9 cellular contexts compared by ENCODE assay signal in genomic region chr12:107622005-107622404, GRCh38.
A peak's percentile ranks its signal among the peaks of the same experiment; 100 is the strongest.
DNase-seq lines count a peak whose midpoint lies in the region; ATAC-seq and TF ChIP-seq lines count a peak whose summit lies in the region.
"Had no signal": no experiment of that assay in that cellular context is flagged by ENCODE, and none has a peak within 500 bp of the region (broad histone marks: within the 10 kb centered on the region; RNA-seq: fewer than 3 reads in every experiment).

No MANE protein-coding gene starts in this region.

- no peaks in the 10 kb centered on the region for H3K4me1 ChIP-seq in lung (ENCODE audit: control insufficient read depth in 2 of 2, insufficient read depth in 2 of 2, low read length in 2 of 2)

- DNase-seq in NCI-H2081 (lab: John Stamatoyannopoulos, UW) (peak; percentile 1 to 9), NCI-H2081 treated with DMSO at 0.1 percent for 48 hours (lab: John Stamatoyannopoulos, UW) (no peak), HL-60 (ENCODE audit: low read depth in 1 of 2, low spot score in 1 of 2) (no peak), amniotic epithelial cell (ENCODE audit: low read depth) (peak; percentile 50), lung (ENCODE audit: low spot score) (no peak), foreskin melanocyte (no peak), medulla oblongata (ENCODE audit: extremely low spot score) (no peak), amniotic stem cell (lab: John Stamatoyannopoulos, UW) (no peak)
- DNase-seq: CD4-positive, alpha-beta memory T cell had no signal

- no peak for ATAC-seq in lung (ENCODE audit: insufficient read depth, low FRiP score)

- H3K9me3 ChIP-seq in lung (ENCODE audit: control insufficient read depth in 2 of 2, insufficient read depth in 1 of 2, low read length in 1 of 2), result peaks cover 5 to 7% of the 10 kb centered on the region in 2 donors

- no peak overlapping the region for H3K4me3 ChIP-seq in HL-60 (replicated peaks; ENCODE audit: insufficient read depth, low read length)
- no peak overlapping the region for H3K4me3 ChIP-seq in lung

- no peaks in the 10 kb centered on the region for H3K27me3 ChIP-seq in HL-60 (ENCODE audit: insufficient read depth, poor library complexity, severe bottlenecking)
- no peaks in the 10 kb centered on the region for H3K27me3 ChIP-seq in lung (ENCODE audit: control insufficient read depth, insufficient read depth)

- no peaks in the 10 kb centered on the region for H3K36me3 ChIP-seq in lung (ENCODE audit: control insufficient read depth in 2 of 2, insufficient read depth in 2 of 2, low read length in 2 of 2)

- H3K27ac ChIP-seq in HL-60 (replicated peaks) (no peak overlapping the region), lung (ENCODE audit: low read depth in 1 of 2, low read length in 1 of 2) (no peak overlapping the region)

- TF ChIP-seq CTCF in HL-60 (IDR thresholded peaks at IDR 0.05; ENCODE audit: insufficient read depth, low read length) (peak; percentile 28), lung (IDR thresholded peaks at IDR 0.05; ENCODE audit: control extremely low read depth, extremely low read depth) (peak; percentile 6)

- 62 to 72% methylated on average over 8 of the region's 8 CpGs for WGBS in lung, 2 donors

Comparison
In these comparisons a context has a peak if more than half of its experiments do, and no peak if none do; other contexts are left out.
1. DNase-seq: peak in NCI-H2081 (2 of 2) and amniotic epithelial cell (single experiment); none in NCI-H2081 treated with DMSO at 0.1 percent for 48 hours (single experiment), HL-60 (0 of 2), lung (single experiment), foreskin melanocyte (single experiment), medulla oblongata (single experiment) and amniotic stem cell (single experiment).